ENCODE assay signal across 12 cellular contexts in the genomic region with DNA sequence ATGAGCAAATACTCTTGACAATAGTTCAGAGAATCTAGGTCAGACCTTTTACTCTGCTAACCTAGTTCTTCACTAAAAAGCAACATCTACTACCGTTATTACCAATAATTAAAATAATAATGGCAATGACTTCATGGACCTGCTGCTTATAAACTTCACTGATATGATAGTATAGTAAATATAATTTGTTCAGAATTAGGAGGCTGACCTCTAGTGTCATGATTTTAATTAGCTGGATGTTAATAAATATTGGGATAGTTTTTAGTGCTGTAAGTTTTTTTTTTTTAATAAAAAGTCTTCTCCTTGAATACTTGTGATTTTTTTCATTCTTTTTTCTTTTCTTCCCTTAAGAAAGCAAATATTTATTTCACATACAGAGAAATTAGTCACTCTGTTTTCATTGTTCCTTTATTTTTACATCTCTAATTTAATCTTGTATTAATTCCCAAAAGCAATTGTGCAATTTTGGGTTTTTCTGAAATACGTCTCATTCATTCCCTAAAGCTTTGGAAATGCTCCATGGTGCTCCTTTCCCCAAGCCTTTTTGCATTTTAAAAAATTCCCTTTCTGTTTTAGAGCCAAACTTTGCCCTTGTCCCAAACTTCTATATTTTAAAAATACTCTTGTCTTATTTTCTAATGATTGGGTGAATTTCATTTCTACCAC. TPM values are rescaled to one million over a fixed set of nuclear protein-coding genes. Genes with fewer than 3 reads are reported as not detected.
DNase-seq lines count a peak whose midpoint lies in the region; ATAC-seq, FAIRE-seq and TF ChIP-seq lines count a peak whose summit lies in the region.
"Had no signal": no experiment of that assay in that cellular context is flagged by ENCODE, and none has a peak within 500 bp of the region (broad histone marks: within the 10 kb centered on the region; RNA-seq: fewer than 3 reads in every experiment).

No MANE protein-coding gene starts in this region.

- POLR2A ChIA-PET in naive thymus-derived CD8-positive, alpha-beta T cell (lab: Charles Lee), result no interaction called here

- H3K27me3 Mint-ChIP-seq in naive thymus-derived CD8-positive, alpha-beta T cell, result peaks cover 0 to 2% (median 0%) of the 10 kb centered on the region in 5 donors

- ATAC-seq in naive thymus-derived CD8-positive, alpha-beta T cell, result no peak
- no peak for ATAC-seq in HG03159 (IDR thresholded peaks at IDR 0.05; ENCODE audit: unreplicated experiment)
- ATAC-seq in HG03457 (IDR thresholded peaks at IDR 0.05; ENCODE audit: unreplicated experiment), result no peak

- peak overlapping the region in 7 of 10 donors; percentile 42 to 80 (median 71) for H3K4me3 Mint-ChIP-seq in naive thymus-derived CD8-positive, alpha-beta T cell

- H3K27ac ChIP-seq in HL-60 (replicated peaks), result no peak overlapping the region

- peaks cover 0 to 15% (median 10%) of the 10 kb centered on the region in 9 donors for H3K9me3 Mint-ChIP-seq in naive thymus-derived CD8-positive, alpha-beta T cell
- H3K9me3 Mint-ChIP-seq: activated naive CD4-positive, alpha-beta T cell treated with anti-CD3 and anti-CD28 coated beads, Interleukin-2, amount 50 U/mL, for 24 hours had no signal

- no peaks in the 10 kb centered on the region for H3K27me3 ChIP-seq in HL-60 (ENCODE audit: insufficient read depth, poor library complexity, severe bottlenecking)

- H3K4me1 Mint-ChIP-seq in naive thymus-derived CD8-positive, alpha-beta T cell, result peaks cover 3 to 10% (median 8%) of the 10 kb centered on the region in 4 donors

- 0 out of 2 replicates have a peak overlapping the region, but pooled peaks have one; percentile 9 for H3K4me3 ChIP-seq in HL-60 (replicated peaks; ENCODE audit: insufficient read depth, low read length)

- H3K27ac Mint-ChIP-seq in naive thymus-derived CD8-positive, alpha-beta T cell, result peak overlapping the region in 2 of 10 donors; percentile 13 to 24
- H3K27ac Mint-ChIP-seq: activated naive CD4-positive, alpha-beta T cell treated with anti-CD3 and anti-CD28 coated beads, Interleukin-2, amount 50 U/mL, for 24 hours had no signal

- DNase-seq in AG20443 (ENCODE audit: low spot score) (peak; percentile 20), HL-60 (ENCODE audit: low read depth in 1 of 2, low spot score in 1 of 2) (no peak), T1000 (lab: John Stamatoyannopoulos, UW) (no peak), OCI-M2 (lab: John Stamatoyannopoulos, UW; ENCODE audit: unreplicated experiment) (no peak)
- DNase-seq in naive thymus-derived CD8-positive, alpha-beta T cell, result no peak
- DNase-seq: GOT3; SHP77 treated with DMSO at 0.1 percent for 48 hours; stimulated activated CD4-positive, alpha-beta T cell treated with anti-CD3 and anti-CD28 coated beads, Interleukin-4, amount 100 ng/mL, for 1 hour had no signal

- H3K36me3 Mint-ChIP-seq in naive thymus-derived CD8-positive, alpha-beta T cell, result peaks cover 0 to 10% (median 0%) of the 10 kb centered on the region in 3 donors
- H3K36me3 Mint-ChIP-seq: activated naive CD4-positive, alpha-beta T cell treated with anti-CD3 and anti-CD28 coated beads, Interleukin-2, amount 50 U/mL, for 24 hours had no signal

- FAIRE-seq in colon (lab: Jason Lieb, UNC), result peak; percentile 14

- TF ChIP-seq CTCF in HL-60 (IDR thresholded peaks at IDR 0.05; ENCODE audit: insufficient read depth, low read length), result no peak

RNA-seq across cellular contexts. Expression of a gene that starts 46.6 kb away (rescaled TPM):
- total RNA-seq in naive thymus-derived CD8-positive, alpha-beta T cell, result 1 to 10 TPM in 1 of 2 experiments, under 1 TPM in 1; 0.47 to 1.1 TPM
- 1 to 10 TPM in 1 of 3 donors, under 1 TPM in 2; 0.08 to 1.4 (median 0.26) TPM for polyA plus RNA-seq in naive thymus-derived CD8-positive, alpha-beta T cell
